27 cellular contexts compared by ENCODE assay signal in the genomic region with DNA sequence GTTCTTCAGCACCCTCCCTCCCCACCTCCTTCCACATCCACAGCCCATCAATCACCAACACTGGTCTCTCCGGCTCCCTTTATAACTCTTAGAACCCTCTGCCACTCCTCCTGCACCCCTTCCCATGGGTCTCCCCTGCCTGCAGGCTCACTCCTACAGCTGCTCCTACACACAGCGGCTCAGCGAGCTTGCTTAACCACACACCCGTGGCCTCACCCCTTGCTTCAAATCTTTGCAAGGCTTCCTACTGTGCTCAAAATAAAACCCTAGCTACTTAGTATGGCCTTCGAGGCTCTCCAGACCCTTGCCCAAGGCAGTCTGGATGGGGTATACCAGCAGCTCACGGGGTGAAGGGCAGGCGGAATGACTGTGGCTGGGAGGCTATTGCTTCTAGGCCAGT.
A peak's percentile ranks its signal among the peaks of the same experiment; 100 is the strongest.
DNase-seq lines count a peak whose midpoint lies in the region; ATAC-seq, FAIRE-seq and TF ChIP-seq lines count a peak whose summit lies in the region.
"Had no signal": no experiment of that assay in that cellular context is flagged by ENCODE, and none has a peak within 500 bp of the region (broad histone marks: within the 10 kb centered on the region; RNA-seq: fewer than 3 reads in every experiment).

No MANE protein-coding gene starts in this region.

- FAIRE-seq in HepG2 (lab: Jason Lieb, UNC): no peak
- FAIRE-seq: D721Med had no signal

- H3K4me3 ChIP-seq in HepG2 (replicated peaks in 1 of 3; ENCODE audit: insufficient read depth in 1 of 3, low read depth in 2 of 3, low read length in 3 of 3) (no peak overlapping the region), right lobe of liver (no peak overlapping the region), left ventricle myocardium inferior (no peak overlapping the region), neural progenitor cell (no peak overlapping the region), transverse colon (no peak overlapping the region), BE2C (ENCODE audit: low read depth, low read length) (no peak overlapping the region)
- H3K4me3 ChIP-seq: lung, SK-N-MC, vagina had no signal

- H3K27me3 ChIP-seq in HepG2 (ENCODE audit: control insufficient read depth in 1 of 2, insufficient read depth in 2 of 2, low read length in 2 of 2) (peaks cover 7 to 37% of the 10 kb centered on the region in 2 experiments; a peak in 4 of 5 replicates), right lobe of liver (no peaks in the 10 kb centered on the region), left ventricle myocardium inferior (ENCODE audit: low read depth) (no peaks in the 10 kb centered on the region), neural progenitor cell (no peaks in the 10 kb centered on the region), transverse colon (peaks cover 18% of the 10 kb centered on the region), BE2C (peaks cover 8% of the 10 kb centered on the region)
- H3K27me3 ChIP-seq: vagina had no signal

- H3K4me2 ChIP-seq in HepG2 (ENCODE audit: low read depth, low read length) (no peak overlapping the region), neural progenitor cell (no peak overlapping the region)

- H3K79me2 ChIP-seq in HepG2 (ENCODE audit: insufficient read depth, low read length) (no peaks in the 10 kb centered on the region), neural progenitor cell (ENCODE audit: low read depth) (no peaks in the 10 kb centered on the region)

- intact Hi-C loops in HepG2 (cut with micrococcal nuclease; ENCODE audit: unreplicated experiment) (no loop called here), right lobe of liver (cut with DNase I) (no loop called here), left ventricle myocardium inferior (cut with micrococcal nuclease) (no loop called here), transverse colon (cut with DNase I; ENCODE audit: low total_unique reads) (no loop called here)

- WGBS in HepG2 (ENCODE audit: low lambda C conversion rate): 14% methylated on average over 7 of the region's 7 CpGs
- WGBS in right lobe of liver (ENCODE audit: insufficient coverage, low coverage, low lambda C conversion rate, missing lambda C conversion rate): 51% methylated on average over 5 of the region's 7 CpGs
- 70% methylated on average over 4 to 7 of the region's 7 CpGs for WGBS in transverse colon (ENCODE audit: low coverage in 1 of 2), 2 donors

- no peak overlapping the region for H3K27ac Mint-ChIP-seq in neural progenitor cell
- H3K27ac Mint-ChIP-seq: CD4-positive, alpha-beta T cell; dendritic cell treated with granulocyte-macrophage colony-stimulating factor and Interleukin-4, amounts not matched to agents 40 ng/mL and 50 ng/mL, for 4 days; stimulated activated naive B cell treated with anti-CD40 and anti-IgM and Interleukin-4, amounts not matched to agents 10 μg/mL and 1 μg/mL and 100 μg/mL, for 72 hours; T-helper 17 cell had no signal

- H3K4me1 Mint-ChIP-seq in neural progenitor cell: peaks cover 2% of the 10 kb centered on the region
- H3K4me1 Mint-ChIP-seq: stimulated activated naive B cell treated with anti-CD40 and anti-IgM and Interleukin-4, amounts not matched to agents 10 μg/mL and 1 μg/mL and 100 μg/mL, for 72 hours had no signal

- TF ChIP-seq POLR2A in HepG2 (IDR thresholded peaks at IDR 0.05; ENCODE audit: insufficient read depth in 1 of 2, low read depth in 2 of 2, low read length in 2 of 2) (no peak), right lobe of liver (IDR thresholded peaks at IDR 0.05) (no peak), transverse colon (IDR thresholded peaks at IDR 0.05) (no peak)

- H2AFZ ChIP-seq in HepG2 (ENCODE audit: low read length) (no peak overlapping the region), neural progenitor cell (replicated peaks) (peak overlapping the region; percentile 87)

- no peak for DNase-seq in HepG2 (ENCODE audit: low spot score)
- DNase-seq in right lobe of liver: no peak
- no peak for DNase-seq in left ventricle myocardium inferior
- no peak for DNase-seq in neural progenitor cell (ENCODE audit: low spot score)
- no peak for DNase-seq in transverse colon
- no peak for DNase-seq in SW 1271 (lab: John Stamatoyannopoulos, UW)
- no peak for DNase-seq in stimulated activated naive CD4-positive, alpha-beta T cell (lab: John Stamatoyannopoulos, UW)
- DNase-seq in BE2C: no peak
- DNase-seq: activated CD4-positive, alpha-beta T cell treated with anti-CD3 and anti-CD28 coated beads, Interleukin-2, amount 50 U/mL, for 48 hours; activated CD4-positive, CD25-positive, alpha-beta regulatory T cell treated with anti-CD3 and anti-CD28 coated beads, Interleukin-2, amount 50 U/mL, for 72 hours; activated gamma-delta T cell treated with Interleukin-2 at 50 U/mL for 16 hours; activated T-cell treated with anti-CD3 and anti-CD28 coated beads, Interleukin-2, amount 50 U/mL, for 48 hours; CD4-positive, alpha-beta T cell; foreskin melanocyte; GOT3; hippocampal formation; NCI-H1048; NCI-H1694; NCI-H510A; RPMI8226; stimulated activated naive B cell treated with anti-CD40 and anti-IgM and Interleukin-4, amounts not matched to agents 10 μg/mL and 1 μg/mL and 100 μg/mL, for 72 hours; T-helper 17 cell had no signal

- no TSS peak for BruUV-seq in HepG2 (replicated peaks; lab: Mats Ljungman, UMichigan)

- H3K9me3 Mint-ChIP-seq in neural progenitor cell: no peaks in the 10 kb centered on the region
- H3K9me3 Mint-ChIP-seq: CD4-positive, alpha-beta T cell; dendritic cell treated with granulocyte-macrophage colony-stimulating factor and Interleukin-4, amounts not matched to agents 40 ng/mL and 50 ng/mL, for 4 days; stimulated activated naive B cell treated with anti-CD40 and anti-IgM and Interleukin-4, amounts not matched to agents 10 μg/mL and 1 μg/mL and 100 μg/mL, for 72 hours had no signal

- TF ChIP-seq EP300 in HepG2 (IDR thresholded peaks at IDR 0.05; ENCODE audit: low read depth in 2 of 2, low read length in 2 of 2): no peak
- TF ChIP-seq EP300 in HepG2 (CRISPR knock-in tag; IDR thresholded peaks at IDR 0.05; ENCODE audit: borderline replicate concordance): no peak
- no peak for TF ChIP-seq EP300 in transverse colon (IDR thresholded peaks at IDR 0.05; ENCODE audit: low read depth)

- no peaks in the 10 kb centered on the region for H3K9me3 ChIP-seq in HepG2 (ENCODE audit: low read length)
- no peaks in the 10 kb centered on the region for H3K9me3 ChIP-seq in right lobe of liver
- no peaks in the 10 kb centered on the region for H3K9me3 ChIP-seq in left ventricle myocardium inferior (replicated peaks)
- H3K9me3 ChIP-seq in neural progenitor cell (ENCODE audit: low read depth): no peaks in the 10 kb centered on the region
- H3K9me3 ChIP-seq in transverse colon: no peaks in the 10 kb centered on the region
- H3K9me3 ChIP-seq in BE2C: no peaks in the 10 kb centered on the region
- H3K9me3 ChIP-seq: vagina had no signal

- H3K36me3 ChIP-seq in HepG2 (replicated peaks in 1 of 2; ENCODE audit: control insufficient read depth in 1 of 2, insufficient read depth in 2 of 2, low read length in 2 of 2): no peaks in the 10 kb centered on the region
- H3K36me3 ChIP-seq in right lobe of liver: no peaks in the 10 kb centered on the region
- no peaks in the 10 kb centered on the region for H3K36me3 ChIP-seq in left ventricle myocardium inferior
- no peaks in the 10 kb centered on the region for H3K36me3 ChIP-seq in neural progenitor cell
- H3K36me3 ChIP-seq in transverse colon: no peaks in the 10 kb centered on the region
- H3K36me3 ChIP-seq in BE2C: no peaks in the 10 kb centered on the region
- H3K36me3 ChIP-seq: vagina had no signal

- POLR2A ChIA-PET in HepG2 (lab: Yijun Ruan, JAX): no interaction called here

- H3K27ac ChIP-seq in HepG2 (ENCODE audit: extremely low read length, insufficient read depth, low read length) (no peak overlapping the region), right lobe of liver (no peak overlapping the region), left ventricle myocardium inferior (replicated peaks) (peak overlapping the region; percentile 62), neural progenitor cell (no peak overlapping the region), transverse colon (peak overlapping the region; percentile 3 to 68 (median 41))
- H3K27ac ChIP-seq: SK-N-MC, vagina had no signal

- no peak for TF ChIP-seq CTCF in HepG2 (CRISPR knock-in tag; IDR thresholded peaks at IDR 0.05)
- TF ChIP-seq CTCF in right lobe of liver (IDR thresholded peaks at IDR 0.05): no peak
- TF ChIP-seq CTCF in left ventricle myocardium inferior (IDR thresholded peaks at IDR 0.05; ENCODE audit: borderline replicate concordance): no peak
- TF ChIP-seq CTCF in neural progenitor cell (IDR thresholded peaks at IDR 0.05): no peak
- TF ChIP-seq CTCF in transverse colon (IDR thresholded peaks at IDR 0.05): no peak
- no peak for TF ChIP-seq CTCF in BE2C (IDR thresholded peaks at IDR 0.05; ENCODE audit: low read depth, low read length)

- TF ChIP-seq RAD21 in HepG2 (CRISPR knock-in tag; IDR thresholded peaks at IDR 0.05): no peak

- H3F3A ChIP-seq in neural progenitor cell (ENCODE audit: low read depth): no peaks in the 10 kb centered on the region

- H3K4me3 Mint-ChIP-seq in neural progenitor cell: no peak overlapping the region
- H3K4me3 Mint-ChIP-seq: CD4-positive, alpha-beta T cell; dendritic cell treated with granulocyte-macrophage colony-stimulating factor and Interleukin-4, amounts not matched to agents 40 ng/mL and 50 ng/mL, for 4 days; stimulated activated naive B cell treated with anti-CD40 and anti-IgM and Interleukin-4, amounts not matched to agents 10 μg/mL and 1 μg/mL and 100 μg/mL, for 72 hours; T-helper 17 cell had no signal

- H4K20me1 ChIP-seq in HepG2 (ENCODE audit: insufficient read depth, low read length) (no peaks in the 10 kb centered on the region), neural progenitor cell (ENCODE audit: low read depth) (no peaks in the 10 kb centered on the region)

- H3K36me3 Mint-ChIP-seq in neural progenitor cell: no peaks in the 10 kb centered on the region
- H3K36me3 Mint-ChIP-seq: stimulated activated naive B cell treated with anti-CD40 and anti-IgM and Interleukin-4, amounts not matched to agents 10 μg/mL and 1 μg/mL and 100 μg/mL, for 72 hours had no signal

- ATAC-seq in HepG2: peak; percentile 25; the same call in 2 of the 3 replicates
- no peak for ATAC-seq in right lobe of liver
- ATAC-seq: stimulated activated naive B cell treated with anti-CD40 and anti-IgM and Interleukin-4, amounts not matched to agents 10 μg/mL and 1 μg/mL and 100 μg/mL, for 72 hours; T-helper 17 cell had no signal

- peaks cover 8% of the 10 kb centered on the region for H3K4me1 ChIP-seq in HepG2 (ENCODE audit: insufficient read depth, low read length)
- H3K4me1 ChIP-seq in right lobe of liver: no peaks in the 10 kb centered on the region
- H3K4me1 ChIP-seq in left ventricle myocardium inferior: peaks cover 84% of the 10 kb centered on the region
- H3K4me1 ChIP-seq in neural progenitor cell: no peaks in the 10 kb centered on the region
- peaks cover 0 to 5% (median 2%) of the 10 kb centered on the region in 4 donors for H3K4me1 ChIP-seq in transverse colon
- no peaks in the 10 kb centered on the region for H3K4me1 ChIP-seq in BE2C
- H3K4me1 ChIP-seq: vagina had no signal

- in situ Hi-C loops in HepG2 (cut with HindIII; ENCODE audit: extremely low pct_ligation_motif_present, low pct_unique_long_range_greater_than_20kb): no loop called here
- in situ Hi-C loops in transverse colon (cut with MboI; ENCODE audit: low pct_ligation_motif_present in 1 of 4, low pct_unique_long_range_greater_than_20kb in 1 of 4, low sequenced_read_pairs in 3 of 4): loop anchor here in 2 of 4 donors (5.0 to 25.0 kb wide), 2 partner anchors 64 to 189 kb away; a partner anchor contains a TSS

- no peak overlapping the region for H3K9ac ChIP-seq in HepG2 (ENCODE audit: insufficient read depth, low read depth, low read length)
- H3K9ac ChIP-seq in neural progenitor cell: no peak overlapping the region

- peaks cover 4% of the 10 kb centered on the region for H3K27me3 Mint-ChIP-seq in neural progenitor cell (ENCODE audit: insufficient read depth, low read depth)

- CTCF ChIA-PET in HepG2 (lab: Yijun Ruan, JAX; ENCODE audit: low intra/inter-chr PET ratio, low total read pairs): no interaction called here

Comparison
In these comparisons a context has a peak if more than half of its experiments do, and no peak if none do; other contexts are left out.
1. H3K27ac ChIP-seq: peak in left ventricle myocardium inferior (single experiment) and transverse colon (4 of 4); none in HepG2 (single experiment), right lobe of liver (0 of 3) and neural progenitor cell (single experiment).